In the genomic region with DNA sequence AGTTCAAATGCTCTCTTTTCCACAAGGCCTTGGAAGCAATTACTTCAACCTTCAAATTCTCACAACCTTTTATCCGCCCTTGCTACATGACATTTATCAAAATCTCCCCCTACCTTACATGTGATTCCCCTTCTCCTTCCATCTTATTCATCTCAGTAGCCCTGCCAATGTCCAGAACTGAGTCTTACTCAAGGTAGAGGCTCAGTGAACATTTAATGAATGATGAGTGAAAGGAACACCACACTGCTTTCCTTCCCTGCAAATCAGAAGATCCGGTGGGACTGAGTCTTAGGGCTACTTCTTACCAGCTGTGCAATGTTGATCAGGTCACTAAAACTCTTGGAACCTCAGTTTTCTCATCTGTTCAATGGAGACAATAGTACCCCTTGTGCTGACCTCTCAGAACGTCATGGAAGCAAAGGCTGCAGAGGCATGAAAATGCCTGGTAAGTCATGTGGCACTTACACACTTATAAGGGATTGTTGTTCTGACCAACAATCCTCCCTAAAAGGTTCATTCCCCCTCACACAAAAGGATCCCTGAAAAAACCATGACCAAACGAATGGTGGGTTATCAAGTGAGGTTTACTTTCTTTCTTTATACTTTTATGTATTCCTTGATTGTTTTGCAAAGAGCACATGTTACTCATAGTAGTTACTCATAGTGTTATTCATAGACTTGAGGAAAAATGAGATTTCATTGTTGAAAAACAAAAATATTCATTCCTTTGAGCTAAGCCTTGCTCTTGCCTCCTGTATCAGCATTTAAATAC, we compare ENCODE assay signal across 13 cellular contexts. TPM values are rescaled to one million over a fixed set of nuclear protein-coding genes. Genes with fewer than 3 reads are reported as not detected.
DNase-seq lines count a peak whose midpoint lies in the region; ATAC-seq, FAIRE-seq and TF ChIP-seq lines count a peak whose summit lies in the region.
"Had no signal": no experiment of that assay in that cellular context is flagged by ENCODE, and none has a peak within 500 bp of the region (broad histone marks: within the 10 kb centered on the region; RNA-seq: fewer than 3 reads in every experiment).

No MANE protein-coding gene starts in this region.

- H3K9me3 ChIP-seq in keratinocyte (ENCODE audit: control insufficient read depth, low read depth, low read length) (no peaks in the 10 kb centered on the region), tibial nerve (no peaks in the 10 kb centered on the region)
- H3K9me3 ChIP-seq: heart right ventricle had no signal

- 66 to 67% methylated on average over 4 of the region's 4 CpGs for WGBS in tibial nerve, 2 donors

- H3K4me1 ChIP-seq in keratinocyte (ENCODE audit: control insufficient read depth, extremely low read depth, insufficient read depth, low read length) = peaks cover 13% of the 10 kb centered on the region
- peaks cover 0 to 23% (median 9%) of the 10 kb centered on the region in 4 donors for H3K4me1 ChIP-seq in tibial nerve

- no peak for TF ChIP-seq POLR2A in tibial nerve (IDR thresholded peaks at IDR 0.05)

- FAIRE-seq in bronchial epithelial cell (lab: Jason Lieb, UNC) (no peak), keratinocyte (lab: Jason Lieb, UNC) (no peak)
- FAIRE-seq: islet of Langerhans had no signal

- dilution Hi-C loops in keratinocyte (cut with MboI; ENCODE audit: extremely low pct_ligation_motif_present, low sequenced_read_pairs) = no loop called here

- DNase-seq in EH (ENCODE audit: low read depth) (peak; percentile 25), HT1080 (ENCODE audit: low read depth) (peak; percentile 43), bronchial epithelial cell (ENCODE audit: low read depth) (peak; percentile 70), keratinocyte (ENCODE audit: low read depth, low spot score) (no peak), tibial nerve (ENCODE audit: low spot score in 2 of 2) (no peak), NCI-H2081 (lab: John Stamatoyannopoulos, UW) (no peak), C1 segment of cervical spinal cord (lab: John Stamatoyannopoulos, UW) (no peak)

- no peak for ATAC-seq in HG02610 (IDR thresholded peaks at IDR 0.05; ENCODE audit: unreplicated experiment)

- TF ChIP-seq CTCF in bronchial epithelial cell (IDR thresholded peaks at IDR 0.05; ENCODE audit: insufficient read depth, low read length, severe bottlenecking) (no peak), keratinocyte (optimal IDR thresholded peaks at IDR 0.05 in 1 of 3, IDR thresholded peaks at IDR 0.05 in 1 of 3, conservative IDR thresholded peaks at IDR 0.05 in 1 of 3; ENCODE audit: extremely low read depth in 1 of 3, insufficient read depth in 2 of 3, low read length in 3 of 3) (no peak), tibial nerve (IDR thresholded peaks at IDR 0.05) (no peak)

- H2AFZ ChIP-seq in keratinocyte (ENCODE audit: control insufficient read depth, low read length) = no peak overlapping the region
- H2AFZ ChIP-seq: parathyroid adenoma, PC-9 had no signal

- H3K36me3 ChIP-seq in bronchial epithelial cell (ENCODE audit: control insufficient read depth, insufficient read depth, low read length) (no peaks in the 10 kb centered on the region), keratinocyte (ENCODE audit: control insufficient read depth in 2 of 2, extremely low read depth in 1 of 2, insufficient read depth in 2 of 2, low read length in 2 of 2) (no peaks in the 10 kb centered on the region), tibial nerve (no peaks in the 10 kb centered on the region)
- H3K36me3 ChIP-seq: heart right ventricle had no signal

- H4K20me1 ChIP-seq in keratinocyte (ENCODE audit: control insufficient read depth, extremely low read depth, insufficient read depth, low read length) = no peaks in the 10 kb centered on the region

- H3K4me3 ChIP-seq in bronchial epithelial cell (ENCODE audit: low read depth, low read length) (no peak overlapping the region), keratinocyte (ENCODE audit: control insufficient read depth in 2 of 3, extremely low read depth in 1 of 3, insufficient read depth in 2 of 3, low read depth in 1 of 3, low read length in 3 of 3) (no peak overlapping the region), tibial nerve (no peak overlapping the region)
- H3K4me3 ChIP-seq: heart right ventricle, lung, PC-9 had no signal

- H3K9me1 ChIP-seq in keratinocyte (ENCODE audit: control insufficient read depth, extremely low read depth, insufficient read depth, low read length) = no peaks in the 10 kb centered on the region

- H3K9ac ChIP-seq in keratinocyte (ENCODE audit: control insufficient read depth, extremely low read depth, insufficient read depth, low read length) = peak overlapping the region; percentile 5
- H3K9ac ChIP-seq: parathyroid adenoma had no signal

- H3K4me2 ChIP-seq in keratinocyte (ENCODE audit: control insufficient read depth, extremely low read depth, insufficient read depth, low read depth, low read length) = no peak overlapping the region
- H3K4me2 ChIP-seq: PC-9 had no signal

- no peak for TF ChIP-seq EP300 in tibial nerve (IDR thresholded peaks at IDR 0.05)

- no peak overlapping the region for H3K27ac ChIP-seq in keratinocyte (ENCODE audit: control insufficient read depth, insufficient read depth, low read length)
- peak overlapping the region in 1 of 4 donors; percentile 28 for H3K27ac ChIP-seq in tibial nerve
- H3K27ac ChIP-seq: heart right ventricle, parathyroid adenoma, PC-9 had no signal

- no peaks in the 10 kb centered on the region for H3K79me2 ChIP-seq in keratinocyte (ENCODE audit: control insufficient read depth, insufficient read depth, low read length)

- H3K27me3 ChIP-seq in bronchial epithelial cell (ENCODE audit: control insufficient read depth, insufficient read depth, low read length) = peaks cover 9% of the 10 kb centered on the region
- peaks cover 43% of the 10 kb centered on the region for H3K27me3 ChIP-seq in keratinocyte (ENCODE audit: control insufficient read depth, extremely low read depth, insufficient read depth, low read length)
- peaks cover 0 to 10% of the 10 kb centered on the region in 2 donors for H3K27me3 ChIP-seq in tibial nerve

RNA-seq across cellular contexts. Expression of a gene that starts 6.5 kb away (rescaled TPM):
- total RNA-seq in HT1080 (2014; rRNA removed; shearing (Covaris generic)) = 0.50 and 0.68 TPM in 2 replicates
- 1.4 and 2.1 TPM in 2 replicates for polyA plus RNA-seq in HT1080 (2015; cell fraction: cytosol; rRNA removed)
- polyA plus RNA-seq in HT1080 (2015; cell fraction: nucleus; rRNA removed) = 6.3 and 6.8 TPM in 2 replicates
- total RNA-seq in bronchial epithelial cell (0.26 TPM in 2 replicates), tibial nerve (10 to 100 TPM in 1 of 4 donors, 1 to 10 TPM in 3; 2.4 to 12.0 (median 4.9) TPM)
- 0.26 to 1.0 TPM (median 0.32 TPM) in 3 replicates for polyA plus RNA-seq in keratinocyte
- polyA plus RNA-seq in keratinocyte (2011; ENCODE audit: low read depth) = 0.29 TPM
- polyA plus RNA-seq in keratinocyte (2011; cell fraction: cytosol; rRNA removed) = 0.11 and 0.23 TPM in 2 replicates
- 2.3 and 2.4 TPM in 2 replicates for polyA plus RNA-seq in keratinocyte (2011; cell fraction: nucleus; rRNA removed)
- 0.38 and 0.77 TPM in 2 replicates for polyA plus RNA-seq in keratinocyte (2012; ENCODE audit: low replicate concordance)
- polyA minus RNA-seq in keratinocyte = 0.26 to 5.0 TPM (median 4.2 TPM) in 3 replicates
- 0.19 TPM for polyA minus RNA-seq in keratinocyte (2011; cell fraction: cytosol; rRNA and poly(A)+ RNA removed)
- polyA minus RNA-seq in keratinocyte (2011; cell fraction: nucleus; rRNA and poly(A)+ RNA removed) = 0.84 and 1.6 TPM in 2 replicates

Comparison
In these comparisons a context has a peak if more than half of its experiments do, and no peak if none do; other contexts are left out.
1. DNase-seq: peak in EH (single experiment), HT1080 (single experiment) and bronchial epithelial cell (single experiment); none in keratinocyte (single experiment), tibial nerve (0 of 2), NCI-H2081 (0 of 2) and C1 segment of cervical spinal cord (0 of 14).